ENCODE assay signal across 20 cellular contexts in genomic region chr2:121965666-121966065, GRCh38.
DNase-seq lines count a peak whose midpoint lies in the region; ATAC-seq and TF ChIP-seq lines count a peak whose summit lies in the region.
"Had no signal": no experiment of that assay in that cellular context is flagged by ENCODE, and none has a peak within 500 bp of the region (broad histone marks: within the 10 kb centered on the region; RNA-seq: fewer than 3 reads in every experiment).

No MANE protein-coding gene starts in this region.

- H2AFZ ChIP-seq in neural progenitor cell (replicated peaks), result no peak overlapping the region

- H3K27ac Mint-ChIP-seq in Calu3 (ENCODE audit: unreplicated experiment) (no peak overlapping the region), neural progenitor cell (peak overlapping the region; percentile 27)
- H3K27ac Mint-ChIP-seq: CD14-positive monocyte; CD4-positive, alpha-beta memory T cell; HFFc6 had no signal

- H4K20me1 ChIP-seq in neural progenitor cell (ENCODE audit: low read depth), result no peaks in the 10 kb centered on the region
- H4K20me1 ChIP-seq: BLaER1 had no signal

- DNase-seq in Calu3, result peak; percentile 9
- peak; percentile 1 for DNase-seq in epithelial cell of esophagus (ENCODE audit: low read depth)
- no peak for DNase-seq in left colon
- no peak for DNase-seq in neural progenitor cell (ENCODE audit: low spot score)
- DNase-seq in GM13976 (ENCODE audit: low spot score), result no peak
- no peak for DNase-seq in medulla oblongata (ENCODE audit: extremely low spot score)
- DNase-seq: 8988T; CD4-positive, alpha-beta memory T cell; DMS 273 treated with DMSO at 0.1 percent for 48 hours; DMS53; DND-41; EL; GOT3; HFFc6 had no signal

- H3K4me1 Mint-ChIP-seq in Calu3 (ENCODE audit: low read depth, unreplicated experiment) (peaks cover 9% of the 10 kb centered on the region), neural progenitor cell (peaks cover 13% of the 10 kb centered on the region)

- TF ChIP-seq CTCF in Calu3 (IDR thresholded peaks at IDR 0.05; ENCODE audit: unreplicated experiment) (no peak), epithelial cell of esophagus (IDR thresholded peaks at IDR 0.05; ENCODE audit: insufficient read depth, low read depth, low read length, missing control alignments) (no peak), neural progenitor cell (IDR thresholded peaks at IDR 0.05) (no peak), GM13976 (IDR thresholded peaks at IDR 0.05; ENCODE audit: borderline replicate concordance, control extremely low read depth, extremely low read depth, insufficient read depth, missing control alignments) (no peak)

- in situ Hi-C loops in GM13976 (cut with MboI; ENCODE audit: low sequenced_read_pairs, unreplicated experiment), result no loop called here

- H3K27ac ChIP-seq in neural progenitor cell, result no peak overlapping the region
- H3K27ac ChIP-seq: BLaER1 had no signal

- CTCF ChIA-PET in Calu3 (lab: Charles Lee), result interaction anchor here (1.1 kb wide), 1 partner anchor 9 kb away, joined by 4 read pairs; no protein-coding TSS in a partner anchor

- H3K9me3 ChIP-seq in neural progenitor cell (ENCODE audit: low read depth), result no peaks in the 10 kb centered on the region
- H3K9me3 ChIP-seq: BLaER1 had no signal

- H3K27me3 Mint-ChIP-seq in Calu3 (ENCODE audit: unreplicated experiment), result peaks cover 53% of the 10 kb centered on the region
- H3K27me3 Mint-ChIP-seq in neural progenitor cell (ENCODE audit: insufficient read depth, low read depth), result peaks cover 3% of the 10 kb centered on the region

- H3K9me3 Mint-ChIP-seq in Calu3 (ENCODE audit: low read depth, unreplicated experiment), result no peaks in the 10 kb centered on the region
- no peaks in the 10 kb centered on the region for H3K9me3 Mint-ChIP-seq in neural progenitor cell
- H3K9me3 Mint-ChIP-seq: CD14-positive monocyte, HFFc6 had no signal

- H3K4me2 ChIP-seq in neural progenitor cell, result no peak overlapping the region
- H3K4me2 ChIP-seq: BLaER1 had no signal

- intact Hi-C loops in Calu3 (cut with micrococcal nuclease; ENCODE audit: unreplicated experiment), result loop anchor here (5.0 kb wide), 1 partner anchor 153 kb away; no protein-coding TSS in a partner anchor
- intact Hi-C loops in left colon (cut with DNase I, micrococcal nuclease), result no loop called here

- no peaks in the 10 kb centered on the region for H3K36me3 ChIP-seq in neural progenitor cell
- H3K36me3 ChIP-seq: BLaER1 had no signal

- no peaks in the 10 kb centered on the region for H3K4me1 ChIP-seq in neural progenitor cell

- H3K27me3 ChIP-seq in neural progenitor cell, result no peaks in the 10 kb centered on the region
- H3K27me3 ChIP-seq: BLaER1 had no signal

- no peaks in the 10 kb centered on the region for H3K36me3 Mint-ChIP-seq in Calu3 (ENCODE audit: insufficient read depth, unreplicated experiment)
- H3K36me3 Mint-ChIP-seq in neural progenitor cell, result no peaks in the 10 kb centered on the region
- H3K36me3 Mint-ChIP-seq: CD14-positive monocyte; CD4-positive, alpha-beta memory T cell had no signal

- peak; percentile 52 for ATAC-seq in left colon
- no peak for ATAC-seq in HG02840 (IDR thresholded peaks at IDR 0.05; ENCODE audit: low FRiP score, unreplicated experiment)
- ATAC-seq in GM21717 (IDR thresholded peaks at IDR 0.05; ENCODE audit: unreplicated experiment), result no peak
- ATAC-seq: GM12878, HCT116 had no signal

- H3K79me2 ChIP-seq in neural progenitor cell (ENCODE audit: low read depth), result no peaks in the 10 kb centered on the region

- H3K4me3 Mint-ChIP-seq in Calu3 (ENCODE audit: low read depth, unreplicated experiment), result no peak overlapping the region
- no peak overlapping the region for H3K4me3 Mint-ChIP-seq in neural progenitor cell
- H3K4me3 Mint-ChIP-seq: CD14-positive monocyte; CD4-positive, alpha-beta memory T cell; HFFc6 had no signal

- H3F3A ChIP-seq in neural progenitor cell (ENCODE audit: low read depth), result no peaks in the 10 kb centered on the region

- BruUV-seq in Calu3 (replicated peaks; lab: Mats Ljungman, UMichigan), result no TSS peak

- H3K9ac ChIP-seq in neural progenitor cell, result no peak overlapping the region
- H3K9ac ChIP-seq: BLaER1 had no signal

- no peak overlapping the region for H3K4me3 ChIP-seq in epithelial cell of esophagus (ENCODE audit: low read length)
- H3K4me3 ChIP-seq in neural progenitor cell, result no peak overlapping the region
- H3K4me3 ChIP-seq: BLaER1, GM12878 had no signal

Comparison
In these comparisons a context has a peak if more than half of its experiments do, and no peak if none do; other contexts are left out.
1. DNase-seq: peak in Calu3 (single experiment) and epithelial cell of esophagus (single experiment); none in left colon (0 of 2), neural progenitor cell (single experiment), GM13976 (single experiment) and medulla oblongata (single experiment).